Comparison of ENCODE assay signal across 7 cellular contexts in the genomic region with DNA sequence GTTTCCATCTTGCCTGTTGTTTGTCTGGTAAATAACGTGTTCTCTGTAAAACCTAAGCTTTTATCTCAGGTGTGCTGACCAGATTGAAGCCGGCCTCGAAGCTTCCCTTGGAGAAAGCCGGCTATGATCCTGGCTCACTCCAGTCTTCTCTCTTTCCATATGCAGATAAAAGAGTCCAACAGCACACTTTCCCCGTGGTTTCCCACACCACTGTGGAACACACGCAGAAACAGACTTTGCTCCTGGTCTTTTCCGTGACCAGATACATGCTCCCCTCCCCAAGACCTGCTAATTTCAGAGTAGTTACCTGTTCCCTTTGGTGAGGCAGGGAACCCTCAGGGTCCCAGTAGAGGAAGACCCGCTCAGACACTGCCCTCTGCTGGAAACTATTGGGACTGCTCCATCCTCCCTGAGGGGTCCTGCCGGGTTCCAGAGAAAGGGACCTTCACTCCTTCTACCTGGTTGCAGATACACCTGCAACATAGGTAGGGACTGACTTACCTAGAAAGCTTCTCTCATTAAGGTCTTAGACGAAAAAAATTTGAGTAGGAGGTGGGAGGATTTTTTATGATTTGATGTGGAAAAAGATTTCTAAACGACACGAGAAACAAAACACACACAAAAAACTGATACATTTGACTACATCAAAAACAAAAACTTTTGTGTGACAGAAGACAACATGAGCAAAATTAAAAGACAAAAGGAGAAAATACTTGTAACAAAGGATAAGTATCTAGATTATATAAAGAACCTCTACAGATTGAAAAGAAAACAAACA.
DNase-seq lines count a peak whose midpoint lies in the region; ATAC-seq and TF ChIP-seq lines count a peak whose summit lies in the region.

No MANE protein-coding gene starts in this region.

- H3K4me1 Mint-ChIP-seq in T-cell = peaks cover 2 to 7% (median 5%) of the 10 kb centered on the region in 3 donors

- POLR2A ChIA-PET in GM10248 (lab: Yijun Ruan, JAX) (no interaction called here), T-cell (lab: Charles Lee) (interaction anchor here in 1 of 2 donors (0.5 kb wide), 1 partner anchor 1194 kb away, joined by 4 read pairs; no protein-coding TSS in a partner anchor)

- DNase-seq in GM10248 (ENCODE audit: extremely low spot score) = peak; percentile 64
- peak; percentile 51 for DNase-seq in HK-2 (ENCODE audit: unreplicated experiment)
- peak; percentile 8 to 77 (median 61) for DNase-seq in T-cell
- peak; percentile 16 for DNase-seq in amniotic epithelial cell (ENCODE audit: low read depth)
- peak; percentile 90 for DNase-seq in iPS-NIHi11 (ENCODE audit: low spot score)
- DNase-seq in stimulated activated CD4-positive, alpha-beta T cell treated with anti-CD3 and anti-CD28 coated beads, Interleukin-4, amount 100 ng/mL, for 24 hours = peak; percentile 77

- H3K27ac Mint-ChIP-seq in T-cell = no peak overlapping the region

- H3K27me3 Mint-ChIP-seq in T-cell = peaks cover 4 to 7% of the 10 kb centered on the region in 2 donors

- no peaks in the 10 kb centered on the region for H3K9me3 Mint-ChIP-seq in T-cell

- CTCF ChIA-PET in GM10248 (lab: Yijun Ruan, JAX) (interaction anchor here (0.7 to 3.0 kb wide), 13 partner anchors 11 to 909 kb away, joined by 3 to 19 read pairs (median 4); no protein-coding TSS in a partner anchor), T-cell (lab: Charles Lee) (interaction anchor here (0.6 to 3.7 kb wide), 14 partner anchors 8 to 1990 kb away, joined by 3 to 44 read pairs (median 4); no protein-coding TSS in a partner anchor)

- H3K36me3 Mint-ChIP-seq in T-cell = no peaks in the 10 kb centered on the region

- peak; percentile 81 for TF ChIP-seq CTCF in GM10248 (IDR thresholded peaks at IDR 0.05; ENCODE audit: control extremely low read depth, extremely low read depth, low read depth, missing control alignments)

- ATAC-seq in T-cell (replicated peaks in 1 of 4) = peak; percentile 73 to 86 (median 83)
- no peak for ATAC-seq in GM21367 (IDR thresholded peaks at IDR 0.05; ENCODE audit: unreplicated experiment)

- no peak overlapping the region for H3K4me3 Mint-ChIP-seq in T-cell

Comparison
In these comparisons a context has a peak if more than half of its experiments do, and no peak if none do; other contexts are left out.
1. DNase-seq: peak in every context shown above with its lines; median percentile 90 in iPS-NIHi11; 77 in stimulated activated CD4-positive, alpha-beta T cell treated with anti-CD3 and anti-CD28 coated beads, Interleukin-4, amount 100 ng/mL, for 24 hours; 64 in GM10248; 61 in T-cell; 51 in HK-2; 16 in amniotic epithelial cell.